ENCODE assay signal across 8 cellular contexts in genomic region chr14:51828017-51828797, GRCh38. TPM values are rescaled to one million over a fixed set of nuclear protein-coding genes. Genes with fewer than 3 reads are reported as not detected.
A peak's percentile ranks its signal among the peaks of the same experiment; 100 is the strongest.
DNase-seq lines count a peak whose midpoint lies in the region; ATAC-seq and TF ChIP-seq lines count a peak whose summit lies in the region.

No MANE protein-coding gene starts in this region.

- no peak for TF ChIP-seq POLR2A in ovary (IDR thresholded peaks at IDR 0.05)

- no peak overlapping the region for H3K4me3 Mint-ChIP-seq in Calu3 (ENCODE audit: low read depth, unreplicated experiment)
- H3K4me3 Mint-ChIP-seq in central memory CD8-positive, alpha-beta T cell = no peak overlapping the region

- no peak overlapping the region for H3K27ac ChIP-seq in ovary

- 69 to 71% (median 69%) methylated on average over 8 of the region's 8 CpGs for WGBS in ovary, 3 donors

- CTCF ChIA-PET in Calu3 (lab: Charles Lee) = interaction anchor here (0.6 to 1.9 kb wide), 2 partner anchors 14 to 150 kb away, joined by 3 to 7 read pairs; no protein-coding TSS in a partner anchor

- no TSS peak for BruUV-seq in Calu3 (replicated peaks; lab: Mats Ljungman, UMichigan)

- H3K36me3 ChIP-seq in ovary = no peaks in the 10 kb centered on the region

- TF ChIP-seq EP300 in ovary (IDR thresholded peaks at IDR 0.05) = no peak

- H3K27me3 ChIP-seq in ovary = no peaks in the 10 kb centered on the region

- no peaks in the 10 kb centered on the region for H3K36me3 Mint-ChIP-seq in Calu3 (ENCODE audit: insufficient read depth, unreplicated experiment)
- H3K36me3 Mint-ChIP-seq in central memory CD8-positive, alpha-beta T cell (ENCODE audit: insufficient read depth) = peaks cover 1% of the 10 kb centered on the region

- no peaks in the 10 kb centered on the region for H3K4me1 Mint-ChIP-seq in Calu3 (ENCODE audit: low read depth, unreplicated experiment)
- no peaks in the 10 kb centered on the region for H3K4me1 Mint-ChIP-seq in central memory CD8-positive, alpha-beta T cell

- DNase-seq in Calu3 (peak; percentile 60), NCI-H82 treated with DMSO at 0.1 percent for 48 hours (lab: John Stamatoyannopoulos, UW; ENCODE audit: unreplicated experiment) (no peak), ovary (no peak)
- peak; percentile 71 for DNase-seq in Jurkat, Clone E6-1 (ENCODE audit: low read depth, low spot score)
- peak; percentile 10 to 17 (median 14) for DNase-seq in activated CD4-positive, CD25-positive, alpha-beta regulatory T cell (lab: John Stamatoyannopoulos, UW)
- DNase-seq in central memory CD8-positive, alpha-beta T cell (ENCODE audit: low spot score in 2 of 2) = peak; percentile 27 to 40
- peak; percentile 82 for DNase-seq in stimulated activated CD4-positive, alpha-beta T cell treated with anti-CD3 and anti-CD28 coated beads, Interleukin-15, amount 100 ng/mL, for 24 hours

- no peak overlapping the region for H3K27ac Mint-ChIP-seq in Calu3 (ENCODE audit: unreplicated experiment)
- H3K27ac Mint-ChIP-seq in central memory CD8-positive, alpha-beta T cell (ENCODE audit: low read depth) = no peak overlapping the region

- ATAC-seq in GM21447 (IDR thresholded peaks at IDR 0.05; ENCODE audit: unreplicated experiment) = peak; percentile 94
- ATAC-seq in central memory CD8-positive, alpha-beta T cell (replicated peaks; ENCODE audit: extremely low read depth, poor library complexity, severe bottlenecking) = peak; percentile 95

- no peaks in the 10 kb centered on the region for H3K4me1 ChIP-seq in ovary (ENCODE audit: insufficient read depth)

- no peak overlapping the region for H3K4me3 ChIP-seq in Jurkat, Clone E6-1 (ENCODE audit: low read length)
- H3K4me3 ChIP-seq in ovary = no peak overlapping the region

- no peaks in the 10 kb centered on the region for H3K27me3 Mint-ChIP-seq in Calu3 (ENCODE audit: unreplicated experiment)
- no peaks in the 10 kb centered on the region for H3K27me3 Mint-ChIP-seq in central memory CD8-positive, alpha-beta T cell

- no peaks in the 10 kb centered on the region for H3K9me3 ChIP-seq in ovary

- no peak for TF ChIP-seq CTCF in Calu3 (IDR thresholded peaks at IDR 0.05; ENCODE audit: unreplicated experiment)
- TF ChIP-seq CTCF in ovary (IDR thresholded peaks at IDR 0.05) = no peak

- H3K9me3 Mint-ChIP-seq in Calu3 (ENCODE audit: low read depth, unreplicated experiment) = no peaks in the 10 kb centered on the region
- H3K9me3 Mint-ChIP-seq in central memory CD8-positive, alpha-beta T cell = no peaks in the 10 kb centered on the region

- intact Hi-C loops in Calu3 (cut with micrococcal nuclease; ENCODE audit: unreplicated experiment) = loop anchor here (5.0 kb wide), 1 partner anchor 149 kb away; no protein-coding TSS in a partner anchor
- intact Hi-C loops in ovary (cut with DNase I) = no loop called here

RNA-seq across cellular contexts. Expression of gene GNG2, which starts 32.2 kb away (rescaled TPM):
- total RNA-seq in Calu3 (2022) (not detected in 2 replicates), ovary (10 to 100 TPM in 6 of 7 donors, 1 to 10 TPM in 1; 9.4 to 27.3 (median 11.4) TPM)
- polyA plus RNA-seq in Jurkat, Clone E6-1 (2012; ENCODE audit: insufficient read depth, insufficient read length) = 105 TPM
- 10 to 100 TPM; 10.2 to 29.4 TPM for polyA plus RNA-seq in ovary

Comparison
In these comparisons a context has a peak if more than half of its experiments do, and no peak if none do; other contexts are left out.
1. DNase-seq: peak in Calu3 (single experiment), Jurkat, Clone E6-1 (single experiment), activated CD4-positive, CD25-positive, alpha-beta regulatory T cell (4 of 4), central memory CD8-positive, alpha-beta T cell (2 of 2) and stimulated activated CD4-positive, alpha-beta T cell treated with anti-CD3 and anti-CD28 coated beads, Interleukin-15, amount 100 ng/mL, for 24 hours (single experiment); none in NCI-H82 treated with DMSO at 0.1 percent for 48 hours (single experiment) and ovary (0 of 5).